16 cellular contexts compared by ENCODE assay signal in genomic region chr4:149161247-149161646, GRCh38.
DNase-seq lines count a peak whose midpoint lies in the region; TF ChIP-seq lines count a peak whose summit lies in the region.
"Had no signal": no experiment of that assay in that cellular context is flagged by ENCODE, and none has a peak within 500 bp of the region (broad histone marks: within the 10 kb centered on the region; RNA-seq: fewer than 3 reads in every experiment).

No MANE protein-coding gene starts in this region.

- no peak for TF ChIP-seq EP300 in ovary (IDR thresholded peaks at IDR 0.05)

- H3K9me3 ChIP-seq in osteoblast (ENCODE audit: low read depth, low read length) (no peaks in the 10 kb centered on the region), ovary (no peaks in the 10 kb centered on the region)

- H3K4me1 ChIP-seq in osteoblast (ENCODE audit: insufficient read depth, low read length) (peaks cover 33% of the 10 kb centered on the region), ovary (ENCODE audit: insufficient read depth) (no peaks in the 10 kb centered on the region)

- TF ChIP-seq CTCF in BJ (IDR thresholded peaks at IDR 0.05; ENCODE audit: insufficient read depth, low read depth, low read length) (no peak), LNCaP clone FGC (IDR thresholded peaks at IDR 0.05; ENCODE audit: control insufficient read depth, extremely low read depth, insufficient read depth) (no peak), osteoblast (IDR thresholded peaks at IDR 0.05; ENCODE audit: extremely low read depth, low read depth, low read length) (no peak), ovary (IDR thresholded peaks at IDR 0.05) (no peak)

- TF ChIP-seq POLR2A in ovary (IDR thresholded peaks at IDR 0.05): no peak

- no peaks in the 10 kb centered on the region for H3K79me2 ChIP-seq in osteoblast (ENCODE audit: insufficient read depth, low read length)

- peak; percentile 34 for DNase-seq in BJ (ENCODE audit: low read depth)
- peak; percentile 11 for DNase-seq in LNCaP clone FGC (ENCODE audit: low read depth)
- DNase-seq in dedifferentiated amniotic fluid mesenchymal stem cell (ENCODE audit: extremely low spot score): peak; percentile 39
- DNase-seq in kidney glomerular epithelial cell (lab: John Stamatoyannopoulos, UW): peak; percentile 9
- DNase-seq in osteoblast (ENCODE audit: insufficient read length, low spot score, missing footprints): no peak
- no peak for DNase-seq in RPMI8226
- no peak for DNase-seq in NCI-H1436 (lab: John Stamatoyannopoulos, UW)
- DNase-seq in ovary: no peak
- DNase-seq: activated gamma-delta T cell; anterior cingulate cortex; cortex of kidney; NCI-H1105 treated with DMSO at 0.1 percent for 48 hours; SHP77; stimulated activated CD4-positive, alpha-beta T cell treated with anti-CD3 and anti-CD28 coated beads, Interleukin-4, amount 100 ng/mL, for 4 hours; T-helper 17 cell had no signal

- H3K27me3 ChIP-seq in BJ (ENCODE audit: control insufficient read depth, insufficient read depth, low read length) (no peaks in the 10 kb centered on the region), osteoblast (ENCODE audit: insufficient read depth, low read length) (no peaks in the 10 kb centered on the region), ovary (no peaks in the 10 kb centered on the region)

- POLR2A ChIA-PET in BJ (lab: Charles Lee): no interaction called here

- no peak overlapping the region for H2AFZ ChIP-seq in osteoblast (ENCODE audit: low read length)

- H3K27ac ChIP-seq in osteoblast (ENCODE audit: low read depth, low read length) (no peak overlapping the region), ovary (no peak overlapping the region)
- H3K27ac ChIP-seq: epithelial cell of prostate had no signal

- H3K36me3 ChIP-seq in BJ (ENCODE audit: control insufficient read depth, insufficient read depth, low read length) (no peaks in the 10 kb centered on the region), osteoblast (ENCODE audit: insufficient read depth, low read length) (no peaks in the 10 kb centered on the region), ovary (no peaks in the 10 kb centered on the region)

- H4K20me1 ChIP-seq in osteoblast (ENCODE audit: insufficient read depth, low read length): no peaks in the 10 kb centered on the region

- H3K4me3 ChIP-seq in BJ (ENCODE audit: low read depth, low read length) (no peak overlapping the region), LNCaP clone FGC (ENCODE audit: low read depth, low read length) (no peak overlapping the region), osteoblast (ENCODE audit: insufficient read depth, low read length) (no peak overlapping the region), ovary (no peak overlapping the region)

- CTCF ChIA-PET in BJ (lab: Yijun Ruan, JAX): no interaction called here

- intact Hi-C loops in ovary (cut with DNase I): no loop called here

- H3K4me2 ChIP-seq in osteoblast (ENCODE audit: insufficient read depth, low read length): no peak overlapping the region

Comparison
In these comparisons a context has a peak if more than half of its experiments do, and no peak if none do; other contexts are left out.
1. DNase-seq: peak in BJ (single experiment), LNCaP clone FGC (single experiment), dedifferentiated amniotic fluid mesenchymal stem cell (single experiment) and kidney glomerular epithelial cell (single experiment); none in osteoblast (single experiment), RPMI8226 (single experiment), NCI-H1436 (single experiment) and ovary (0 of 5).